Comparison of ENCODE assay signal across 8 cellular contexts in the genomic region with DNA sequence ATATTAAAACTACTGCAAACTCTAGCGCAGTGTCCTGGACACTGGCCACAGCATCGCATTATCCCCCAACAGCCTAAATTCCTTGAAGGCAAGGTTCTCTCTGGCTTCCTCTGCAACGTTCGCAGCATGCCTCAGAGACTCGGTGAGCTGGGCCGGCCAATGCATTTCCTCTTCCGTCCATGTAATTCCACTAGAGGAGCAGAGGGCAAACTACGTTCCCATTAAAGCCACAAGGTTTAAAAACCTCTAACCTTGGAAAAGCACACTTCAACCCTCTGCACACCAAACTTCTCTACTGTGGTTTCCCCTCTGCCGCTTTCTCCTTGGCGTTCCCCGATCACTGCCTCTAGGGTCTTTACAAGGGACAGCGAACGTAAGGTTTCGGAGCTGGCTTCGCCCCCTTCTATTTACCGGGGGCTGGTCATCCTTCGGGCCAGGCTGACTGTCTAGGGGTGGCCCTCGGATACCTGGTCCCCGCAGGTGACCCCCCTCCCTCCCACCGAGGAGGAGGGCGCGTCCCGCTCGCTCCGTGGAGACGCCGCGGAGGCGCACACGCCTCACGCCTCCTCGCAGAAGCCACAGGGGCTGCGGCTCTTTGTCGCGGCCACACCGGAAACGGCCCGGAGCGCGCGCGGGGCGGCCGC. TPM values are rescaled to one million over a fixed set of nuclear protein-coding genes. Genes with fewer than 3 reads are reported as not detected.
DNase-seq lines count a peak whose midpoint lies in the region; ATAC-seq, FAIRE-seq and TF ChIP-seq lines count a peak whose summit lies in the region.

No MANE protein-coding gene starts in this region.

- ATAC-seq in HG02852 (IDR thresholded peaks at IDR 0.05; ENCODE audit: unreplicated experiment), result peak; percentile 8

- FAIRE-seq in GM12892 (lab: Jason Lieb, UNC), result peak; percentile 79

- peaks cover 10% of the 10 kb centered on the region for H3K27me3 Mint-ChIP-seq in glutamatergic neuron (ENCODE audit: unreplicated experiment)

- H3K36me3 ChIP-seq in neutrophil, result no peaks in the 10 kb centered on the region

- peaks cover 5% of the 10 kb centered on the region for H3K4me1 Mint-ChIP-seq in glutamatergic neuron (ENCODE audit: low read depth, unreplicated experiment)

- no peaks in the 10 kb centered on the region for H3K9me3 ChIP-seq in neutrophil

- peaks cover 13 to 25% of the 10 kb centered on the region in 2 experiments for H3K4me1 ChIP-seq in neutrophil (ENCODE audit: control insufficient read depth in 1 of 2, insufficient read depth in 1 of 2, low read depth in 1 of 2, low read length in 1 of 2)

- peak overlapping the region; percentile 80 for H3K27ac Mint-ChIP-seq in glutamatergic neuron (ENCODE audit: unreplicated experiment)

- TF ChIP-seq POLR2A in GM12892 (IDR thresholded peaks at IDR 0.05; ENCODE audit: low read depth, low read length), result peak; percentile 46; the same call in 1 of the 2 replicates

- H3K4me3 Mint-ChIP-seq in glutamatergic neuron (ENCODE audit: unreplicated experiment), result peak overlapping the region; percentile 95

- peak overlapping the region; percentile 23 for H3K27ac ChIP-seq in neutrophil

- H3K36me3 Mint-ChIP-seq in glutamatergic neuron (ENCODE audit: unreplicated experiment), result peaks cover 5% of the 10 kb centered on the region

- peak; percentile 43 for DNase-seq in AG10803 (ENCODE audit: low read depth)
- peak; percentile 33 for DNase-seq in GM12892 (ENCODE audit: insufficient read length)
- DNase-seq in NCI-H1105 treated with DMSO at 0.1 percent for 48 hours (lab: John Stamatoyannopoulos, UW), result peak; percentile 45
- DNase-seq in activated T-cell treated with anti-CD3 and anti-CD28 coated beads for 4 hours, result peak; percentile 8
- peak; percentile 39 for DNase-seq in glutamatergic neuron
- DNase-seq in cerebellar nuclear complex (lab: John Stamatoyannopoulos, UW), result no peak

- peaks cover 7% of the 10 kb centered on the region for H3K9me3 Mint-ChIP-seq in glutamatergic neuron (ENCODE audit: unreplicated experiment)

- TF ChIP-seq CTCF in AG10803 (conservative IDR thresholded peaks at IDR 0.05; ENCODE audit: low read length), result peak; percentile 1; the same call in 1 of the 2 replicates
- no peak for TF ChIP-seq CTCF in glutamatergic neuron (IDR thresholded peaks at IDR 0.05; ENCODE audit: partially characterized antibody, unreplicated experiment)
- no peak for TF ChIP-seq CTCF in neutrophil (IDR thresholded peaks at IDR 0.05)

- peaks cover 4% of the 10 kb centered on the region for H3K27me3 ChIP-seq in neutrophil

- H3K4me3 ChIP-seq in AG10803 (ENCODE audit: low read length) (peak overlapping the region; percentile 63), neutrophil (ENCODE audit: low read depth in 1 of 2, low read length in 1 of 2) (peak overlapping the region; percentile 69 to 71)

RNA-seq across cellular contexts. Expression of gene SMYD2, which starts 0.5 kb away (rescaled TPM):
- 21.9 TPM for polyA plus RNA-seq in GM12892 (2012; ENCODE audit: missing spikeins)
- total RNA-seq in glutamatergic neuron (ENCODE audit: unreplicated experiment), result 26.0 TPM

Comparison
In these comparisons a context has a peak if more than half of its experiments do, and no peak if none do; other contexts are left out.
1. DNase-seq: peak in AG10803 (single experiment), GM12892 (single experiment), NCI-H1105 treated with DMSO at 0.1 percent for 48 hours (single experiment), activated T-cell treated with anti-CD3 and anti-CD28 coated beads for 4 hours (single experiment) and glutamatergic neuron (single experiment); none in cerebellar nuclear complex (0 of 2).